19 cellular contexts compared by ENCODE assay signal in the genomic region with DNA sequence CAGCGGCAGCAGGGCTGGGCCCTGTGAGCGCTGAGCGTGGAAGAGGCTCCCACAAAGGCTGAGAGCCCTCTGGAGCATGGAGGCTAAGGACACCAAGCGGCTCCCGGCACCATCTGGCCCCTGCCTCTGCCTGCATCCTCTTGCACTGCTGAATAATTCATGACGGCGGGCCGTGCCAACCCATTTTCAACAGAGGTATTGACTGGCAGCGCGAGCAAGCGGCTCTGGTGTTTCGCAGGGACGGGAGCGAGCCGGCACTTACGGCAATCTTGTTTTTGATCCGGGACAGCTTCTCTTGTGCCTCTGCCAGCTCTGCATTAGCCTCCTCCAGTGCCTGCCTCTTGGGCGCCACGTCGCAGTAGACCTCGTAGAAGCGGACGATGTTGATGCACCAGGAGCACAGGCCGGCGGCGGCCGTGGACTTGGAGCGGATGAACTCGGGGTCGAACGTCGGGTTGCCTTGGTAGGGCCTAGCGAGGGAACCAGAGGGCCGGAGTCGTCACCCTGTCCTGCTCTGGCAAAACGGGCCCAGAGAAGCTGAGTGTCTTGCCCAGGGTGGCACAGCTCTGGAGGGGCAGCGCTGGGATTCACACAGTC.
DNase-seq lines count a peak whose midpoint lies in the region; TF ChIP-seq lines count a peak whose summit lies in the region.
"Had no signal": no experiment of that assay in that cellular context is flagged by ENCODE, and none has a peak within 500 bp of the region (broad histone marks: within the 10 kb centered on the region; RNA-seq: fewer than 3 reads in every experiment).

No MANE protein-coding gene starts in this region.

- DNase-seq in C1 segment of cervical spinal cord (lab: John Stamatoyannopoulos, UW) = peak in 13 of 14 donors; percentile 30 to 92 (median 83)
- DNase-seq in NCI-H1694 (lab: John Stamatoyannopoulos, UW) = peak; percentile 94
- peak in 59 of 61 donors; percentile 53 to 98 (median 89) for DNase-seq in caudate nucleus (lab: John Stamatoyannopoulos, UW)
- peak; percentile 96 for DNase-seq in medulla oblongata (ENCODE audit: extremely low spot score)
- no peak for DNase-seq in RWPE1 (ENCODE audit: low spot score)
- DNase-seq in activated CD4-positive, CD25-positive, alpha-beta regulatory T cell treated with anti-CD3 and anti-CD28 coated beads, Interleukin-2, amount 50 U/mL, for 72 hours = no peak
- no peak for DNase-seq in NCI-H1417 treated with DMSO at 0.1 percent for 48 hours (lab: John Stamatoyannopoulos, UW)
- no peak for DNase-seq in chondrocyte (ENCODE audit: low spot score)
- DNase-seq: ACHN; activated CD4-positive, alpha-beta T cell treated with anti-CD3 and anti-CD28 coated beads, Interleukin-2, amount 50 U/mL, for 1 hour; activated naive CD4-positive, alpha-beta T cell; DMS79 treated with DMSO at 0.1 percent for 48 hours; gastrocnemius medialis; MM.1S; NCI-H1930; stimulated activated CD4-positive, alpha-beta T cell treated with anti-CD3 and anti-CD28 coated beads, Interleukin-1b, Interleukin-23, amount 100 ng/mL, for 48 hours; stimulated activated naive CD8-positive, alpha-beta T cell treated with anti-CD3 and anti-CD28 coated beads, Interleukin-15, amount 100 ng/mL, for 72 hours had no signal

- H3K4me1 Mint-ChIP-seq in chondrocyte (ENCODE audit: low read depth) = no peaks in the 10 kb centered on the region
- H3K4me1 Mint-ChIP-seq: stimulated activated naive CD8-positive, alpha-beta T cell treated with anti-CD3 and anti-CD28 coated beads, Interleukin-15, amount 100 ng/mL, for 72 hours had no signal

- POLR2A ChIA-PET in RWPE1 (lab: Yijun Ruan, JAX; ENCODE audit: low non-redundant PET) = no interaction called here

- CTCF ChIA-PET in RWPE1 (lab: Yijun Ruan, JAX) = no interaction called here

- TF ChIP-seq CTCF in RWPE1 (conservative IDR thresholded peaks at IDR 0.05; ENCODE audit: low read depth) (no peak), chondrocyte (IDR thresholded peaks at IDR 0.05) (no peak)

- H3K27ac ChIP-seq in caudate nucleus (ENCODE audit: low read depth, low read length) = peak overlapping the region; percentile 98
- H3K27ac ChIP-seq in RWPE1 = no peak overlapping the region
- H3K27ac ChIP-seq: gastrocnemius medialis, left lung had no signal

- no peak overlapping the region for H3K27ac Mint-ChIP-seq in chondrocyte (ENCODE audit: unreplicated experiment)
- H3K27ac Mint-ChIP-seq: dendritic cell treated with granulocyte-macrophage colony-stimulating factor and Interleukin-4, amounts not matched to agents 40 ng/mL and 50 ng/mL, for 4 days had no signal

- H3K27me3 Mint-ChIP-seq in chondrocyte (ENCODE audit: low read depth) = no peaks in the 10 kb centered on the region
- H3K27me3 Mint-ChIP-seq: stimulated activated naive CD8-positive, alpha-beta T cell treated with anti-CD3 and anti-CD28 coated beads, Interleukin-15, amount 100 ng/mL, for 72 hours had no signal

- no peak overlapping the region for H3K4me3 Mint-ChIP-seq in chondrocyte (ENCODE audit: unreplicated experiment)
- H3K4me3 Mint-ChIP-seq: dendritic cell treated with granulocyte-macrophage colony-stimulating factor and Interleukin-4, amounts not matched to agents 40 ng/mL and 50 ng/mL, for 4 days; stimulated activated naive CD8-positive, alpha-beta T cell treated with anti-CD3 and anti-CD28 coated beads, Interleukin-15, amount 100 ng/mL, for 72 hours had no signal

- no peaks in the 10 kb centered on the region for H3K9me3 Mint-ChIP-seq in chondrocyte (ENCODE audit: low read depth)
- H3K9me3 Mint-ChIP-seq: dendritic cell treated with granulocyte-macrophage colony-stimulating factor and Interleukin-4, amounts not matched to agents 40 ng/mL and 50 ng/mL, for 4 days; stimulated activated naive CD8-positive, alpha-beta T cell treated with anti-CD3 and anti-CD28 coated beads, Interleukin-15, amount 100 ng/mL, for 72 hours had no signal

- H3K36me3 Mint-ChIP-seq in chondrocyte (ENCODE audit: low read depth) = no peaks in the 10 kb centered on the region

Comparison
In these comparisons a context has a peak if more than half of its experiments do, and no peak if none do; other contexts are left out.
1. DNase-seq: peak in C1 segment of cervical spinal cord (13 of 14), NCI-H1694 (single experiment), caudate nucleus (59 of 61) and medulla oblongata (single experiment); none in RWPE1 (single experiment), activated CD4-positive, CD25-positive, alpha-beta regulatory T cell treated with anti-CD3 and anti-CD28 coated beads, Interleukin-2, amount 50 U/mL, for 72 hours (single experiment), NCI-H1417 treated with DMSO at 0.1 percent for 48 hours (single experiment) and chondrocyte (single experiment).